ENCODE assay signal across 22 cellular contexts in the genomic region with DNA sequence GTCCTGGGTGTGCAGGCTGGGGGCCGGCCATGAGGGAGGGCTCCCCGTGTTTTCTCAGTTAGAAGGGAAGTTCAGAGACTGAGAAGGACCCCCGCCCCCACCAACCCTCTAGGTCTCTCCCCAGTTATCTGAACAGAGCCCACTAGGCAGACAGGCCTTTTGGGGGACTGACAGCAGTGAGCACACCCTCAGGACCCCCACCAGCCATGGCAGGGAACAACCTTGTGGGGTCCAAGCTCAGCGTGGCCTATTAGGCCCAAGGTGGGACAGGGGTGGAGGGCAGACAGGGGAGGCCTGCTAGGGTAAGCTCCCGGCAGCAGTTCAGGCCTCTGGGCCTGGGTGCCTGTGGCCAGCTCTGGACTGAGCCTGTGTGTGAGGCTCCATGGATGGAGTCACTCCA. TPM values are rescaled to one million over a fixed set of nuclear protein-coding genes. Genes with fewer than 3 reads are reported as not detected.
DNase-seq lines count a peak whose midpoint lies in the region; ATAC-seq and TF ChIP-seq lines count a peak whose summit lies in the region.
"Had no signal": no experiment of that assay in that cellular context is flagged by ENCODE, and none has a peak within 500 bp of the region (broad histone marks: within the 10 kb centered on the region; RNA-seq: fewer than 3 reads in every experiment).

No MANE protein-coding gene starts in this region.

- DNase-seq in breast epithelium (ENCODE audit: low spot score in 2 of 2) (no peak), mammary epithelial cell (no peak), body of pancreas (no peak), tibial nerve (ENCODE audit: low spot score in 2 of 2) (no peak), NCI-H82 (lab: John Stamatoyannopoulos, UW) (no peak), kidney tubule cell (ENCODE audit: low spot score) (no peak)
- DNase-seq in CD8-positive, alpha-beta memory T cell: no peak
- DNase-seq: AML-193; BE2C; CD4-positive, CD25-positive, alpha-beta regulatory T cell; CD8-positive, alpha-beta T cell; DMS 273 treated with DMSO at 0.1 percent for 48 hours; DMS79; EL; GDM1; GM23248; H7; HCEC 1CT had no signal

- intact Hi-C loops in breast epithelium (cut with DNase I; ENCODE audit: low total_unique reads): no loop called here
- intact Hi-C loops in mammary epithelial cell (cut with micrococcal nuclease): no loop called here
- intact Hi-C loops in body of pancreas (cut with DNase I): no loop called here

- peaks cover 0 to 2% (median 0%) of the 10 kb centered on the region in 3 donors for H3K36me3 Mint-ChIP-seq in CD8-positive, alpha-beta memory T cell
- H3K36me3 Mint-ChIP-seq: CD8-positive, alpha-beta T cell had no signal

- TF ChIP-seq CTCF in breast epithelium (IDR thresholded peaks at IDR 0.05) (no peak), mammary epithelial cell (conservative IDR thresholded peaks at IDR 0.05 in 1 of 2, IDR thresholded peaks at IDR 0.05 in 1 of 2; ENCODE audit: extremely low read depth in 1 of 2, insufficient read depth in 1 of 2, low read depth in 1 of 2, low read length in 2 of 2) (no peak), HEK293 (tag by site-specific recombination; IDR thresholded peaks at IDR 0.05) (no peak), body of pancreas (IDR thresholded peaks at IDR 0.05) (no peak), tibial nerve (IDR thresholded peaks at IDR 0.05) (no peak)

- no TSS peak for BruUV-seq in mammary epithelial cell (replicated peaks; lab: Mats Ljungman, UMichigan)

- CTCF ChIA-PET in mammary epithelial cell (lab: Charles Lee; ENCODE audit: low non-redundant PET) (no interaction called here), HEK293 (lab: Yijun Ruan, JAX) (no interaction called here)
- CTCF ChIA-PET in CD8-positive, alpha-beta memory T cell (lab: Charles Lee): no interaction called here

- peaks cover 5 to 6% of the 10 kb centered on the region in 2 donors for H3K27me3 Mint-ChIP-seq in CD8-positive, alpha-beta memory T cell
- H3K27me3 Mint-ChIP-seq: CD4-positive, CD25-positive, alpha-beta regulatory T cell had no signal

- peaks cover 7 to 32% of the 10 kb centered on the region in 2 donors for H3K4me1 ChIP-seq in breast epithelium
- peaks cover 28% of the 10 kb centered on the region for H3K4me1 ChIP-seq in mammary epithelial cell (ENCODE audit: insufficient read depth, low read length)
- peaks cover 16% of the 10 kb centered on the region for H3K4me1 ChIP-seq in HEK293 (ENCODE audit: control insufficient read depth, insufficient read depth, low read length)
- H3K4me1 ChIP-seq in body of pancreas: peaks cover 60% of the 10 kb centered on the region
- peaks cover 0 to 79% (median 27%) of the 10 kb centered on the region in 4 donors for H3K4me1 ChIP-seq in tibial nerve
- H3K4me1 ChIP-seq in CD8-positive, alpha-beta memory T cell (ENCODE audit: insufficient read depth, low read length): no peaks in the 10 kb centered on the region

- TF ChIP-seq POLR2A in breast epithelium (IDR thresholded peaks at IDR 0.05) (no peak), body of pancreas (IDR thresholded peaks at IDR 0.05) (no peak), tibial nerve (IDR thresholded peaks at IDR 0.05) (no peak)

- no peaks in the 10 kb centered on the region for H3K79me2 ChIP-seq in mammary epithelial cell (ENCODE audit: insufficient read depth, low read length)

- H3K9me3 Mint-ChIP-seq in CD8-positive, alpha-beta memory T cell: no peaks in the 10 kb centered on the region
- H3K9me3 Mint-ChIP-seq: CD4-positive, CD25-positive, alpha-beta regulatory T cell; CD8-positive, alpha-beta T cell had no signal

- no peaks in the 10 kb centered on the region for H4K20me1 ChIP-seq in mammary epithelial cell (ENCODE audit: insufficient read depth, low read length)

- dilution Hi-C loops in mammary epithelial cell (cut with HindIII; ENCODE audit: low sequenced_read_pairs): no loop called here

- no peak overlapping the region for H3K27ac Mint-ChIP-seq in CD8-positive, alpha-beta memory T cell
- H3K27ac Mint-ChIP-seq: CD4-positive, CD25-positive, alpha-beta regulatory T cell; CD8-positive, alpha-beta T cell had no signal

- H3K9ac ChIP-seq in mammary epithelial cell (ENCODE audit: insufficient read depth, low read length): no peak overlapping the region
- H3K9ac ChIP-seq: GM23248 had no signal

- 100% methylated on average over 4 of the region's 5 CpGs for WGBS in mammary epithelial cell (ENCODE audit: low coverage, missing lambda C conversion rate)
- 72 to 81% methylated on average over 3 to 5 of the region's 5 CpGs for WGBS in body of pancreas, 2 donors
- WGBS in tibial nerve, 2 donors: 66 to 69% methylated on average over 4 to 5 of the region's 5 CpGs

- POLR2A ChIA-PET in HEK293 (lab: Yijun Ruan, JAX): no interaction called here
- POLR2A ChIA-PET in CD8-positive, alpha-beta memory T cell (lab: Charles Lee): no interaction called here

- no peak overlapping the region for H3K4me3 Mint-ChIP-seq in CD8-positive, alpha-beta memory T cell
- H3K4me3 Mint-ChIP-seq: CD4-positive, CD25-positive, alpha-beta regulatory T cell; CD8-positive, alpha-beta T cell had no signal

- TF ChIP-seq EP300 in tibial nerve (IDR thresholded peaks at IDR 0.05): no peak

- H3K27ac ChIP-seq in breast epithelium (peak overlapping the region; percentile 72 to 87), mammary epithelial cell (ENCODE audit: insufficient read depth, low read depth, low read length) (no peak overlapping the region), HEK293 (ENCODE audit: extremely low read depth, low read depth, low read length) (no peak overlapping the region), body of pancreas (peak overlapping the region in 3 of 4 donors; percentile 59 to 76 (median 73)), tibial nerve (peak overlapping the region in 3 of 4 donors; percentile 92 to 98 (median 97))
- no peak overlapping the region for H3K27ac ChIP-seq in CD8-positive, alpha-beta memory T cell (ENCODE audit: low read depth, low read length)
- H3K27ac ChIP-seq: 22Rv1, C4-2B, GM23248 had no signal

- H3K4me2 ChIP-seq in mammary epithelial cell (ENCODE audit: insufficient read depth, low read depth, low read length): no peak overlapping the region

- H3K36me3 ChIP-seq in breast epithelium (no peaks in the 10 kb centered on the region), mammary epithelial cell (ENCODE audit: insufficient read depth, low read length) (no peaks in the 10 kb centered on the region), HEK293 (ENCODE audit: control insufficient read depth in 2 of 2, insufficient read depth in 1 of 2, low read length in 2 of 2) (peaks cover 0 to 40% of the 10 kb centered on the region in 2 experiments; a peak in 1 of 3 replicates), body of pancreas (replicated peaks in 1 of 2; ENCODE audit: insufficient read depth in 1 of 2, low read depth in 2 of 2) (no peaks in the 10 kb centered on the region), tibial nerve (peaks cover 0 to 50% (median 0%) of the 10 kb centered on the region in 3 donors)
- no peaks in the 10 kb centered on the region for H3K36me3 ChIP-seq in CD8-positive, alpha-beta memory T cell (ENCODE audit: insufficient read depth, low read length)
- H3K36me3 ChIP-seq: BE2C had no signal

- in situ Hi-C loops in mammary epithelial cell (cut with MboI; ENCODE audit: low sequenced_read_pairs in 2 of 2): no loop called here

- H3K9me3 ChIP-seq in breast epithelium (no peaks in the 10 kb centered on the region), mammary epithelial cell (replicated peaks; ENCODE audit: insufficient read depth, low read length) (no peaks in the 10 kb centered on the region), HEK293 (ENCODE audit: control insufficient read depth, insufficient read depth, low read depth, low read length) (no peaks in the 10 kb centered on the region), body of pancreas (no peaks in the 10 kb centered on the region), tibial nerve (no peaks in the 10 kb centered on the region)
- H3K9me3 ChIP-seq in CD8-positive, alpha-beta memory T cell (ENCODE audit: low read length): no peaks in the 10 kb centered on the region
- H3K9me3 ChIP-seq: BE2C had no signal

- H3K4me3 ChIP-seq in breast epithelium: no peak overlapping the region
- no peak overlapping the region for H3K4me3 ChIP-seq in mammary epithelial cell (replicated peaks in 1 of 3; ENCODE audit: insufficient read depth in 1 of 3, low read depth in 2 of 3, low read length in 3 of 3)
- H3K4me3 ChIP-seq in HEK293 (ENCODE audit: low read depth, low read length): no peak overlapping the region
- H3K4me3 ChIP-seq in body of pancreas: no peak overlapping the region
- no peak overlapping the region for H3K4me3 ChIP-seq in tibial nerve
- no peak overlapping the region for H3K4me3 ChIP-seq in CD8-positive, alpha-beta memory T cell (ENCODE audit: low read length)
- H3K4me3 ChIP-seq: GM12878, GM23248 had no signal

- H3K27me3 ChIP-seq in breast epithelium (no peaks in the 10 kb centered on the region), mammary epithelial cell (ENCODE audit: insufficient read depth, low read length) (no peaks in the 10 kb centered on the region), body of pancreas (no peaks in the 10 kb centered on the region), tibial nerve (no peaks in the 10 kb centered on the region)
- H3K27me3 ChIP-seq in CD8-positive, alpha-beta memory T cell (ENCODE audit: insufficient read depth, low read length, poor library complexity, severe bottlenecking): no peaks in the 10 kb centered on the region
- H3K27me3 ChIP-seq: BE2C had no signal

- peaks cover 0 to 3% (median 2%) of the 10 kb centered on the region in 3 donors for H3K4me1 Mint-ChIP-seq in CD8-positive, alpha-beta memory T cell

- no peak overlapping the region for H2AFZ ChIP-seq in mammary epithelial cell (ENCODE audit: low read depth, low read length)
- H2AFZ ChIP-seq: GM23248 had no signal

- no peak for ATAC-seq in body of pancreas
- ATAC-seq: CD8-positive, alpha-beta T cell; GM12878 had no signal

RNA-seq across cellular contexts. Expression of gene LRRC75B, which starts 5.6 kb away (rescaled TPM):
- total RNA-seq in breast epithelium (10 to 100 TPM; 10.7 to 23.1 (median 20.0) TPM), mammary epithelial cell (10 to 100 TPM; 11.5 to 17.3 TPM), body of pancreas (10 to 100 TPM; 20.8 to 33.9 TPM), tibial nerve (10 to 100 TPM; 33.5 to 55.7 (median 40.2) TPM)
- polyA plus RNA-seq in mammary epithelial cell: 6.9 TPM
- polyA minus RNA-seq in mammary epithelial cell: 1.9 TPM
- 1 to 10 TPM in 1 of 2 experiments, under 1 TPM in 1; 0.84 to 1.4 TPM for total RNA-seq in CD8-positive, alpha-beta memory T cell
- polyA plus RNA-seq in CD8-positive, alpha-beta memory T cell: not detected
- total RNA-seq: CD4-positive, CD25-positive, alpha-beta regulatory T cell; CD8-positive, alpha-beta T cell had no signal

RNA-seq across cellular contexts. Expression of gene GGT1, which starts 15.7 kb away (rescaled TPM):
- total RNA-seq in breast epithelium: 1 to 10 TPM; 3.4 to 8.5 (median 4.6) TPM
- total RNA-seq in mammary epithelial cell: 10 to 100 TPM; 10.9 to 26.5 TPM
- 14.6 TPM for polyA plus RNA-seq in mammary epithelial cell
- 18.3 TPM for polyA minus RNA-seq in mammary epithelial cell
- total RNA-seq in body of pancreas: 10 to 100 TPM; 45.4 to 58.7 TPM
- total RNA-seq in tibial nerve: 10 to 100 TPM in 3 of 4 donors, 1 to 10 TPM in 1; 5.9 to 16.9 (median 15.8) TPM
- total RNA-seq in CD8-positive, alpha-beta memory T cell: 10 to 100 TPM; 36.9 to 39.1 TPM
- polyA plus RNA-seq in CD8-positive, alpha-beta memory T cell: 12.1 TPM

RNA-seq across cellular contexts. Expression of gene SNRPD3, which starts 31.5 kb away (rescaled TPM):
- 100 to 1,000 TPM; 105 to 148 (median 124) TPM for total RNA-seq in breast epithelium
- total RNA-seq in mammary epithelial cell: 10 to 100 TPM; 74.8 to 99.7 TPM
- 358 TPM for polyA plus RNA-seq in mammary epithelial cell
- 282 TPM for polyA minus RNA-seq in mammary epithelial cell
- total RNA-seq in body of pancreas: 10 to 100 TPM; 30.4 to 65.6 TPM
- total RNA-seq in tibial nerve: 100 to 1,000 TPM in 3 of 4 donors, 10 to 100 TPM in 1; 98.7 to 127 (median 111) TPM
- 100 to 1,000 TPM; 205 to 217 TPM for total RNA-seq in CD8-positive, alpha-beta memory T cell
- 112 TPM for polyA plus RNA-seq in CD8-positive, alpha-beta memory T cell

RNA-seq across cellular contexts. Expression of gene GUCD1, which starts 32.3 kb away (rescaled TPM):
- total RNA-seq in breast epithelium (100 to 1,000 TPM in 1 of 3 donors, 10 to 100 TPM in 2; 89.6 to 177 (median 91.4) TPM), mammary epithelial cell (10 to 100 TPM; 60.9 to 98.7 TPM), body of pancreas (10 to 100 TPM; 44.4 to 58.7 TPM), tibial nerve (10 to 100 TPM; 74.1 to 87.9 (median 84.6) TPM)
- polyA plus RNA-seq in mammary epithelial cell: 88.8 TPM
- 60.4 TPM for polyA minus RNA-seq in mammary epithelial cell
- 100 to 1,000 TPM; 115 to 123 TPM for total RNA-seq in CD8-positive, alpha-beta memory T cell
- 50.8 TPM for polyA plus RNA-seq in CD8-positive, alpha-beta memory T cell

Comparison
In these comparisons a context has a peak if more than half of its experiments do, and no peak if none do; other contexts are left out.
1. H3K27ac ChIP-seq: peak in breast epithelium (2 of 2), body of pancreas (3 of 4) and tibial nerve (3 of 4); none in mammary epithelial cell (single experiment), HEK293 (single experiment) and CD8-positive, alpha-beta memory T cell (single experiment).
2. RNA of gene LRRC75B, which starts 5.6 kb away (total RNA-seq): 33.5 to 55.7 TPM in tibial nerve, 20.8 to 33.9 TPM in body of pancreas, 10.7 to 23.1 TPM in breast epithelium and 11.5 to 17.3 TPM in mammary epithelial cell; 0.84 to 1.4 TPM in CD8-positive, alpha-beta memory T cell; every median in the first group is over 4 times any median in the second.